Comparison of ENCODE assay signal across 19 cellular contexts in genomic region chr5:95018946-95019345, GRCh38.
DNase-seq lines count a peak whose midpoint lies in the region; ATAC-seq, FAIRE-seq and TF ChIP-seq lines count a peak whose summit lies in the region.
"Had no signal": no experiment of that assay in that cellular context is flagged by ENCODE, and none has a peak within 500 bp of the region (broad histone marks: within the 10 kb centered on the region; RNA-seq: fewer than 3 reads in every experiment).

No MANE protein-coding gene starts in this region.

- FAIRE-seq in GM18507 (lab: Jason Lieb, UNC) = peak; percentile 73
- FAIRE-seq: G401.6, H1 had no signal

- ATAC-seq in HG03175 (IDR thresholded peaks at IDR 0.05; ENCODE audit: unreplicated experiment) = peak; percentile 38
- ATAC-seq: CD8-positive, alpha-beta T cell; HCT116 had no signal

- H3K36me3 ChIP-seq in osteoblast (ENCODE audit: insufficient read depth, low read length) = no peaks in the 10 kb centered on the region

- no peak overlapping the region for H3K4me3 ChIP-seq in osteoblast (ENCODE audit: insufficient read depth, low read length)
- H3K4me3 ChIP-seq in coronary artery = no peak overlapping the region
- H3K4me3 ChIP-seq: GM23248 had no signal

- no peaks in the 10 kb centered on the region for H3K27me3 ChIP-seq in osteoblast (ENCODE audit: insufficient read depth, low read length)

- peak overlapping the region; percentile 5 for H3K27ac ChIP-seq in caudate nucleus (ENCODE audit: low read depth, low read length)
- no peak overlapping the region for H3K27ac ChIP-seq in osteoblast (ENCODE audit: low read depth, low read length)
- H3K27ac ChIP-seq in coronary artery = no peak overlapping the region
- H3K27ac ChIP-seq: C4-2B, GM23248 had no signal

- H3K9me3 ChIP-seq in osteoblast (ENCODE audit: low read depth, low read length) = no peaks in the 10 kb centered on the region
- H3K9me3 ChIP-seq: Caco-2 had no signal

- H3K4me2 ChIP-seq in osteoblast (ENCODE audit: insufficient read depth, low read length) = no peak overlapping the region

- no peaks in the 10 kb centered on the region for H3K4me1 ChIP-seq in osteoblast (ENCODE audit: insufficient read depth, low read length)
- H3K4me1 ChIP-seq: Caco-2 had no signal

- H4K20me1 ChIP-seq in osteoblast (ENCODE audit: insufficient read depth, low read length) = no peaks in the 10 kb centered on the region

- TF ChIP-seq CTCF in osteoblast (IDR thresholded peaks at IDR 0.05; ENCODE audit: extremely low read depth, low read depth, low read length) (no peak), coronary artery (IDR thresholded peaks at IDR 0.05) (no peak)

- DNase-seq in GM18507 (ENCODE audit: extremely low spot score, insufficient read length, low read depth) (no peak), caudate nucleus (lab: John Stamatoyannopoulos, UW) (no peak), osteoblast (ENCODE audit: insufficient read length, low spot score, missing footprints) (no peak), coronary artery (ENCODE audit: low spot score) (no peak), amniotic stem cell (lab: John Stamatoyannopoulos, UW) (no peak), C1 segment of cervical spinal cord (lab: John Stamatoyannopoulos, UW) (no peak)
- DNase-seq in activated effector memory CD4-positive, alpha-beta T cell treated with Interleukin-2 at 50 U/mL for 16 hours = no peak
- DNase-seq: Caco-2; CD4-positive, CD25-positive, alpha-beta regulatory T cell; CD8-positive, alpha-beta T cell; DMS153; DND-41; GM23248; H7 had no signal

- H3K79me2 ChIP-seq in osteoblast (ENCODE audit: insufficient read depth, low read length) = no peaks in the 10 kb centered on the region

- peak overlapping the region; percentile 48 for H2AFZ ChIP-seq in osteoblast (ENCODE audit: low read length)
- H2AFZ ChIP-seq: GM23248 had no signal
